In genomic region chr9:135887585-135888050, GRCh38 we compare ENCODE assay signal across 1 cellular context.
TF ChIP-seq lines count a peak whose summit lies in the region.

No MANE protein-coding gene starts in this region.

TF ChIP-seq in GM12878, 131 proteins besides CTCF, POLR2A, EP300 and RAD21 (continued from another document):
- peak; percentile 25 for TF ChIP-seq PBX3 (IDR thresholded peaks at IDR 0.05; ENCODE audit: insufficient replicate concordance, low read depth, low read length)
- no peak for TF ChIP-seq SIX5 (IDR thresholded peaks at IDR 0.05; ENCODE audit: low read depth, low read length, severe bottlenecking)
- TF ChIP-seq RB1 (IDR thresholded peaks at IDR 0.05; ENCODE audit: borderline replicate concordance) = no peak
